Comparison of ENCODE assay signal across 21 cellular contexts in genomic region chr3:133874344-133874743, GRCh38. TPM values are rescaled to one million over a fixed set of nuclear protein-coding genes. Genes with fewer than 3 reads are reported as not detected.
A peak's percentile ranks its signal among the peaks of the same experiment; 100 is the strongest.
DNase-seq lines count a peak whose midpoint lies in the region; ATAC-seq and TF ChIP-seq lines count a peak whose summit lies in the region.
"Had no signal": no experiment of that assay in that cellular context is flagged by ENCODE, and none has a peak within 500 bp of the region (broad histone marks: within the 10 kb centered on the region; RNA-seq: fewer than 3 reads in every experiment).

No MANE protein-coding gene starts in this region.

- H3K4me3 ChIP-seq in RWPE2 (ENCODE audit: severe bottlenecking) (no peak overlapping the region), epithelial cell of esophagus (ENCODE audit: low read length) (no peak overlapping the region), osteoblast (ENCODE audit: insufficient read depth, low read length) (no peak overlapping the region)
- H3K4me3 ChIP-seq: SJSA1 had no signal

- H3K4me1 ChIP-seq in RWPE2 (ENCODE audit: insufficient read depth, poor library complexity, severe bottlenecking), result no peaks in the 10 kb centered on the region
- H3K4me1 ChIP-seq in osteoblast (ENCODE audit: insufficient read depth, low read length), result no peaks in the 10 kb centered on the region
- H3K4me1 ChIP-seq: SJSA1 had no signal

- H3K27ac ChIP-seq in RWPE2 (ENCODE audit: poor library complexity, severe bottlenecking) (no peak overlapping the region), osteoblast (ENCODE audit: low read depth, low read length) (no peak overlapping the region)
- H3K27ac ChIP-seq: HL-60, RWPE1, SJSA1 had no signal

- H3K4me3 Mint-ChIP-seq in mesothelial cell of epicardium, result no peak overlapping the region
- H3K4me3 Mint-ChIP-seq: CD14-positive monocyte, H9 had no signal

- no peaks in the 10 kb centered on the region for H3K27me3 ChIP-seq in RWPE2 (ENCODE audit: insufficient read depth, poor library complexity, severe bottlenecking)
- H3K27me3 ChIP-seq in osteoblast (ENCODE audit: insufficient read depth, low read length), result peaks cover 25% of the 10 kb centered on the region
- H3K27me3 ChIP-seq: SJSA1 had no signal

- peak; percentile 38 for ATAC-seq in GM18867 (IDR thresholded peaks at IDR 0.05; ENCODE audit: unreplicated experiment)
- peak; percentile 68 for ATAC-seq in RWPE2 (ENCODE audit: low read depth)
- ATAC-seq in HG02678 (IDR thresholded peaks at IDR 0.05; ENCODE audit: unreplicated experiment), result no peak

- peaks cover 10% of the 10 kb centered on the region for H3K27me3 Mint-ChIP-seq in mesothelial cell of epicardium (ENCODE audit: low read depth)

- H3K4me2 ChIP-seq in osteoblast (ENCODE audit: insufficient read depth, low read length), result no peak overlapping the region

- DNase-seq in Daoy (ENCODE audit: low read depth) (peak; percentile 22), RWPE2 (ENCODE audit: low spot score) (no peak), epithelial cell of esophagus (ENCODE audit: low read depth) (peak; percentile 19), osteoblast (ENCODE audit: insufficient read length, low spot score, missing footprints) (no peak), mesothelial cell of epicardium (ENCODE audit: low spot score in 2 of 2, unreplicated experiment in 2 of 2) (no peak)
- DNase-seq: ACHN; AML-193; DMS 273 treated with DMSO at 0.1 percent for 48 hours; H9; NCI-H1436; NCI-H2029; NCI-H2171 treated with DMSO at 0.1 percent for 48 hours; NCI-H446 treated with DMSO at 0.1 percent for 48 hours; NK-92 treated with Interleukin-12 subunit alpha and Interleukin-12 subunit beta, amount 100 ng/mL, for 24 hours had no signal

- H3K27ac Mint-ChIP-seq in mesothelial cell of epicardium, result no peak overlapping the region
- H3K27ac Mint-ChIP-seq: H9 had no signal

- H2AFZ ChIP-seq in osteoblast (ENCODE audit: low read length), result no peak overlapping the region

- H3K9me3 Mint-ChIP-seq in mesothelial cell of epicardium, result peaks cover 18% of the 10 kb centered on the region

- H3K4me1 Mint-ChIP-seq in mesothelial cell of epicardium, result no peaks in the 10 kb centered on the region
- H3K4me1 Mint-ChIP-seq: CD14-positive monocyte had no signal

- no peaks in the 10 kb centered on the region for H4K20me1 ChIP-seq in osteoblast (ENCODE audit: insufficient read depth, low read length)

- H3K36me3 Mint-ChIP-seq in mesothelial cell of epicardium, result peaks cover 7% of the 10 kb centered on the region
- H3K36me3 Mint-ChIP-seq: CD14-positive monocyte had no signal

- H3K79me2 ChIP-seq in osteoblast (ENCODE audit: insufficient read depth, low read length), result no peaks in the 10 kb centered on the region

- no peaks in the 10 kb centered on the region for H3K9me3 ChIP-seq in RWPE2 (ENCODE audit: severe bottlenecking)
- H3K9me3 ChIP-seq in osteoblast (ENCODE audit: low read depth, low read length), result no peaks in the 10 kb centered on the region
- H3K9me3 ChIP-seq: SJSA1 had no signal

- no peaks in the 10 kb centered on the region for H3K36me3 ChIP-seq in RWPE2 (ENCODE audit: low read depth)
- H3K36me3 ChIP-seq in osteoblast (ENCODE audit: insufficient read depth, low read length), result no peaks in the 10 kb centered on the region
- H3K36me3 ChIP-seq: SJSA1 had no signal

- TF ChIP-seq CTCF in RWPE2 (IDR thresholded peaks at IDR 0.05; ENCODE audit: poor library complexity, severe bottlenecking), result no peak
- TF ChIP-seq CTCF in epithelial cell of esophagus (IDR thresholded peaks at IDR 0.05; ENCODE audit: insufficient read depth, low read depth, low read length, missing control alignments), result no peak
- no peak for TF ChIP-seq CTCF in osteoblast (IDR thresholded peaks at IDR 0.05; ENCODE audit: extremely low read depth, low read depth, low read length)
- TF ChIP-seq CTCF in mesothelial cell of epicardium (IDR thresholded peaks at IDR 0.05; ENCODE audit: unreplicated experiment), result no peak

RNA-seq across cellular contexts. Expression of gene RAB6B, which starts 21.3 kb away (rescaled TPM):
- total RNA-seq in Daoy (2014; rRNA removed; shearing (Covaris generic)), result 1.1 and 1.4 TPM in 2 replicates
- total RNA-seq in osteoblast (0.59 and 0.72 TPM in 2 replicates), mesothelial cell of epicardium (10.9 to 12.8 TPM (median 11.0 TPM) in 3 replicates)
- total RNA-seq: OCI-LY7 had no signal

Comparison
In these comparisons a context has a peak if more than half of its experiments do, and no peak if none do; other contexts are left out.
1. DNase-seq: peak in Daoy (single experiment) and epithelial cell of esophagus (single experiment); none in RWPE2 (single experiment), osteoblast (single experiment) and mesothelial cell of epicardium (0 of 2).